Comparison of ENCODE assay signal across 9 cellular contexts in the genomic region with DNA sequence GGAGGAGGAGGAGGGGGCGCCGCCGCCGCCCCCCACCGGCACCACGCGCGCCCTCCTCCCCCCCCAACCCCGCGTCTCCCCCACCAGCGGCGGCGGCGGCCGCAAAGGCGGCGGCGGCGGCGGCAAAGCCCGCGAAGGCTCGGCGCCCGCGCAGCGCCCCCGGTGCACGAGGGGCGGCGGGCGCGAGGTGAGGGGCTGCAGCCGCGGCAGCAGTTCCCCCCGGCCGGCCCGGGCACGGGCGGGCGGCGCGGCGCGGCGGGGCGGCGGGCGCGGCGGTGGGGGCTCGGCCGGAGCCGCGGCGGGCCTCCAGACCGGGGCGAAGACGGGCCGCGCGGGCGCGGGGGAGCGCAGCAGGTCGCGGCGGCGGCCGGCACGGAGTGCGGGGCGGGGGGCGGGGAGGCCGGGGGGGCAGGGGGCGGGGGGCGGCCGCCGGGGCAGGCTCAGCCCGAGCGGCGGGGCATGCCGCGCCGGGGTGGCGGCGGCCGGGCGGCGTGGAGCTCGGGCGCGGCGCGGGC. TPM values are rescaled to one million over a fixed set of nuclear protein-coding genes. Genes with fewer than 3 reads are reported as not detected.
DNase-seq lines count a peak whose midpoint lies in the region; ATAC-seq lines count a peak whose summit lies in the region.
"Had no signal": no experiment of that assay in that cellular context is flagged by ENCODE, and none has a peak within 500 bp of the region (broad histone marks: within the 10 kb centered on the region; RNA-seq: fewer than 3 reads in every experiment).

No MANE protein-coding gene starts in this region.

- POLR2A ChIA-PET in CD8-positive, alpha-beta memory T cell (lab: Charles Lee): interaction anchor here (1.0 to 5.5 kb wide), 7 partner anchors 9 to 474 kb away, joined by 3 to 101 read pairs (median 12); no protein-coding TSS in a partner anchor

- no peak for DNase-seq in CD8-positive, alpha-beta memory T cell
- no peak for DNase-seq in natural killer cell treated with Interleukin-12 subunit alpha and Interleukin-12 subunit beta and Interleukin-15 and Interleukin-18, amount 100 ng/mL, for 72 hours (ENCODE audit: low spot score)
- DNase-seq in iPS-NIHi11 (ENCODE audit: low spot score) (no peak), GM19238 (ENCODE audit: insufficient read length, low spot score) (no peak)

- peak overlapping the region in 6 of 7 donors; percentile 90 to 99 (median 96) for H3K4me3 Mint-ChIP-seq in CD8-positive, alpha-beta memory T cell
- peak overlapping the region; percentile 83 to 98 (median 91) for H3K4me3 Mint-ChIP-seq in IgD-negative memory B cell
- peak overlapping the region; percentile 91 for H3K4me3 Mint-ChIP-seq in natural killer cell treated with Interleukin-12 subunit alpha and Interleukin-12 subunit beta and Interleukin-15 and Interleukin-18, amount 100 ng/mL, for 72 hours

- peaks cover 11% of the 10 kb centered on the region for H3K36me3 ChIP-seq in CD8-positive, alpha-beta memory T cell (ENCODE audit: insufficient read depth, low read length)

- H3K36me3 Mint-ChIP-seq in CD8-positive, alpha-beta memory T cell: peaks cover 15 to 44% (median 23%) of the 10 kb centered on the region in 3 donors
- peaks cover 9% of the 10 kb centered on the region for H3K36me3 Mint-ChIP-seq in IgD-negative memory B cell
- peaks cover 38% of the 10 kb centered on the region for H3K36me3 Mint-ChIP-seq in natural killer cell treated with Interleukin-12 subunit alpha and Interleukin-12 subunit beta and Interleukin-15 and Interleukin-18, amount 100 ng/mL, for 72 hours

- ATAC-seq in natural killer cell treated with Interleukin-12 subunit alpha and Interleukin-12 subunit beta and Interleukin-15 and Interleukin-18, amount 100 ng/mL, for 72 hours: peak in 1 of 2 donors; percentile 0
- ATAC-seq in esophagus mucosa: no peak
- ATAC-seq in GM18519 (IDR thresholded peaks at IDR 0.05; ENCODE audit: low FRiP score, unreplicated experiment): no peak

- no peaks in the 10 kb centered on the region for H3K9me3 ChIP-seq in CD8-positive, alpha-beta memory T cell (ENCODE audit: low read length)

- H3K4me1 ChIP-seq in CD8-positive, alpha-beta memory T cell (ENCODE audit: insufficient read depth, low read length): peaks cover 61% of the 10 kb centered on the region

- H3K4me1 Mint-ChIP-seq in CD8-positive, alpha-beta memory T cell: peaks cover 54 to 67% (median 65%) of the 10 kb centered on the region in 3 donors
- peaks cover 48 to 54% (median 50%) of the 10 kb centered on the region in 3 donors for H3K4me1 Mint-ChIP-seq in IgD-negative memory B cell
- peaks cover 56 to 68% of the 10 kb centered on the region in 2 donors for H3K4me1 Mint-ChIP-seq in natural killer cell treated with Interleukin-12 subunit alpha and Interleukin-12 subunit beta and Interleukin-15 and Interleukin-18, amount 100 ng/mL, for 72 hours (ENCODE audit: low read depth in 2 of 2)

- H3K9me3 Mint-ChIP-seq in CD8-positive, alpha-beta memory T cell: peaks cover 0 to 6% (median 0%) of the 10 kb centered on the region in 5 donors
- H3K9me3 Mint-ChIP-seq in IgD-negative memory B cell: peaks cover 0 to 2% (median 1%) of the 10 kb centered on the region in 3 donors
- H3K9me3 Mint-ChIP-seq in natural killer cell treated with Interleukin-12 subunit alpha and Interleukin-12 subunit beta and Interleukin-15 and Interleukin-18, amount 100 ng/mL, for 72 hours: no peaks in the 10 kb centered on the region
- H3K9me3 Mint-ChIP-seq: neural crest cell had no signal

- H3K27ac Mint-ChIP-seq in CD8-positive, alpha-beta memory T cell: peak overlapping the region in 4 of 8 donors; percentile 49 to 99 (median 90)
- peak overlapping the region in 2 of 3 donors; percentile 91 to 95 for H3K27ac Mint-ChIP-seq in IgD-negative memory B cell
- H3K27ac Mint-ChIP-seq in natural killer cell treated with Interleukin-12 subunit alpha and Interleukin-12 subunit beta and Interleukin-15 and Interleukin-18, amount 100 ng/mL, for 72 hours: no peak overlapping the region

- H3K27me3 ChIP-seq in CD8-positive, alpha-beta memory T cell (ENCODE audit: insufficient read depth, low read length, poor library complexity, severe bottlenecking): no peaks in the 10 kb centered on the region

- peaks cover 0 to 15% of the 10 kb centered on the region in 2 donors for H3K27me3 Mint-ChIP-seq in CD8-positive, alpha-beta memory T cell
- no peaks in the 10 kb centered on the region for H3K27me3 Mint-ChIP-seq in IgD-negative memory B cell
- H3K27me3 Mint-ChIP-seq in natural killer cell treated with Interleukin-12 subunit alpha and Interleukin-12 subunit beta and Interleukin-15 and Interleukin-18, amount 100 ng/mL, for 72 hours: no peaks in the 10 kb centered on the region

- CTCF ChIA-PET in CD8-positive, alpha-beta memory T cell (lab: Charles Lee): interaction anchor here (4.8 to 8.3 kb wide), 2 partner anchors 10 to 474 kb away, joined by 27 to 68 read pairs; no protein-coding TSS in a partner anchor

- H3K4me3 ChIP-seq in CD8-positive, alpha-beta memory T cell (ENCODE audit: low read length): no peak overlapping the region

- peak overlapping the region; percentile 96 for H3K27ac ChIP-seq in CD8-positive, alpha-beta memory T cell (ENCODE audit: low read depth, low read length)
- H3K27ac ChIP-seq in cingulate gyrus (ENCODE audit: low read depth, low read length): peak overlapping the region; percentile 98

RNA-seq across cellular contexts. Expression of gene IRF2BP2, which starts 0.4 kb away (rescaled TPM):
- total RNA-seq in CD8-positive, alpha-beta memory T cell: 10 to 100 TPM; 91.8 to 98.4 TPM
- 42.5 TPM for polyA plus RNA-seq in CD8-positive, alpha-beta memory T cell
- 39.1 TPM for polyA plus RNA-seq in IgD-negative memory B cell
- total RNA-seq in natural killer cell treated with Interleukin-12 subunit alpha and Interleukin-12 subunit beta and Interleukin-15 and Interleukin-18, amount 100 ng/mL, for 72 hours: 100 to 1,000 TPM; 131 to 243 TPM
- 78.2 TPM for total RNA-seq in esophagus mucosa

Comparison
In these comparisons a context has a peak if more than half of its experiments do, and no peak if none do; other contexts are left out.
1. H3K27ac Mint-ChIP-seq: peak in IgD-negative memory B cell (2 of 3); none in natural killer cell treated with Interleukin-12 subunit alpha and Interleukin-12 subunit beta and Interleukin-15 and Interleukin-18, amount 100 ng/mL, for 72 hours (0 of 2).
2. Peak in every context shown above with its lines, with median percentiles within 50 percentile points of each other: H3K4me3 Mint-ChIP-seq.